In the genomic region with DNA sequence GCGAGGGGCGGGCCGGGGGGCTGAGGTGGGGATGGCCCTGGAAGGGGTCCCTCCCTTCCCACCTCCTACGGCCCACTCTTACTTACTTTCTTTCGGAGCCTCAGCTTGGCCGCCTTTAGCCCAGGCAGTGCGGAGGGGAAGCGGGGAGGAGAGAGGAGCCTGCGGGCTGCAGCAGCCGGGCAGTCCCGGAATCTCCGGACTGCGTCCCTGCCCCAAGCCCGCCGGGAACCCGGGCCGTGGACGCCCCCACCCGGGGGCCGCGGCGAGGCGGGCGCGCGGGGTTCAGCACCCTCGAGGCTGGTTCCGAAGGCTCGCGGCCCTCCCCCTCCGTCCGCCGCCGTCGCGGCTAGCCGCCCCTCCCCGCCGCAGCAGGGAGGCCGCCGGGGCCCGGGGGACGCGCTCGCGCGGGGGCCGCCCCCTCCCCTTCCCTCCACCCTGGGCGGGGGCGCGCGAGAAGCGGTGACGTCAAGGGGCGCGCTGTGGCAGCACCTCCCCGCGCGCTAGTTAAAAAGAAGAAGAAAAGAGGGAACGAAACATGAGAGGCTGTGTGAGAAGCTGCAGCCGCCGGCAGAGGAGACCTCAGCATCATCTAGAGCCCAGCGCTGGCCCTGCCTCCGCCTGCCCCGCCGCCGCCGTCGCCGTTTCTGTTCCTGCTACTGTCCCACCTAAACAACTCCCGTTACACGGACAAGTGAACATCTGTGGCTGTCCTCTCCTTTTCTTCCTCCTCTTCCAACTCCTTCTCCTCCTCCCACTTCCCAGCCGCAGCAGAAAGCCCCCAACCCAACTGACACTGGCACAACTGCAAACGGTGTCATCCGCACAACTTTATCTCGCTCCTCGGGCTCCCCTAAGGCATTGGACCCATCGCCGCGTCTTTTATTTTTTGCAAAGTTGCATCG, we compare ENCODE assay signal across 8 cellular contexts. TPM values are rescaled to one million over a fixed set of nuclear protein-coding genes. Genes with fewer than 3 reads are reported as not detected.
DNase-seq lines count a peak whose midpoint lies in the region; ATAC-seq, FAIRE-seq and TF ChIP-seq lines count a peak whose summit lies in the region.

A gene with protein sequence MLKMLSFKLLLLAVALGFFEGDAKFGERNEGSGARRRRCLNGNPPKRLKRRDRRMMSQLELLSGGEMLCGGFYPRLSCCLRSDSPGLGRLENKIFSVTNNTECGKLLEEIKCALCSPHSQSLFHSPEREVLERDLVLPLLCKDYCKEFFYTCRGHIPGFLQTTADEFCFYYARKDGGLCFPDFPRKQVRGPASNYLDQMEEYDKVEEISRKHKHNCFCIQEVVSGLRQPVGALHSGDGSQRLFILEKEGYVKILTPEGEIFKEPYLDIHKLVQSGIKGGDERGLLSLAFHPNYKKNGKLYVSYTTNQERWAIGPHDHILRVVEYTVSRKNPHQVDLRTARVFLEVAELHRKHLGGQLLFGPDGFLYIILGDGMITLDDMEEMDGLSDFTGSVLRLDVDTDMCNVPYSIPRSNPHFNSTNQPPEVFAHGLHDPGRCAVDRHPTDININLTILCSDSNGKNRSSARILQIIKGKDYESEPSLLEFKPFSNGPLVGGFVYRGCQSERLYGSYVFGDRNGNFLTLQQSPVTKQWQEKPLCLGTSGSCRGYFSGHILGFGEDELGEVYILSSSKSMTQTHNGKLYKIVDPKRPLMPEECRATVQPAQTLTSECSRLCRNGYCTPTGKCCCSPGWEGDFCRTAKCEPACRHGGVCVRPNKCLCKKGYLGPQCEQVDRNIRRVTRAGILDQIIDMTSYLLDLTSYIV (plus strand): TSS at position 536 of the 902 bp plus-strand sequence. CDS start 520 bp downstream, outside the sequence.

- H3K79me2 ChIP-seq in trophoblast cell (ENCODE audit: control insufficient read depth, insufficient read depth, low read length, poor library complexity), result no peaks in the 10 kb centered on the region

- WGBS in right cardiac atrium, result under 1% methylated on average over 81 of the region's 81 CpGs
- no CpG with 5 or more reads among the region's 81 CpGs for WGBS in trophoblast cell (ENCODE audit: extremely low coverage, insufficient coverage, insufficient read length)

- H3K4ac ChIP-seq in trophoblast cell (ENCODE audit: low read depth, low read length), result no peak within 1 kb of the TSS

- no peaks in the 10 kb centered on the region for H3K9me3 ChIP-seq in ascending aorta
- no peaks in the 10 kb centered on the region for H3K9me3 ChIP-seq in right cardiac atrium (ENCODE audit: control insufficient read depth, low read length)
- peaks cover 1% of the 10 kb centered on the region for H3K9me3 ChIP-seq in trophoblast cell (ENCODE audit: insufficient read depth, low read depth, low read length)

- H3K27me3 ChIP-seq in ascending aorta, result no peaks in the 10 kb centered on the region
- no peaks in the 10 kb centered on the region for H3K27me3 ChIP-seq in right cardiac atrium (ENCODE audit: control insufficient read depth, insufficient read depth)
- peaks cover 28% of the 10 kb centered on the region for H3K27me3 ChIP-seq in trophoblast cell (ENCODE audit: insufficient read depth, low read length)

- no peak within 1 kb of the TSS for H4K12ac ChIP-seq in trophoblast cell (ENCODE audit: low read depth, low read length)

- H3K18ac ChIP-seq in trophoblast cell (ENCODE audit: low read length), result no peak within 1 kb of the TSS

- no peak for FAIRE-seq in D721Med (lab: Jason Lieb, UNC)

- peak within 1 kb of the TSS; percentile 77 for H3K4me2 ChIP-seq in trophoblast cell (ENCODE audit: low read length)

- H2BK5ac ChIP-seq in trophoblast cell (ENCODE audit: low read depth, low read length, poor library complexity), result no peak within 1 kb of the TSS

- no peak within 1 kb of the TSS for H3K14ac ChIP-seq in trophoblast cell (ENCODE audit: low read length)

- no peak within 1 kb of the TSS for H3K23ac ChIP-seq in trophoblast cell (ENCODE audit: low read length)

- no peak within 1 kb of the TSS for H2BK120ac ChIP-seq in trophoblast cell (ENCODE audit: insufficient read depth, low read length, poor library complexity)

- H2AK5ac ChIP-seq in trophoblast cell (ENCODE audit: low read length), result no peak within 1 kb of the TSS

- peak; percentile 64 for DNase-seq in COR-L47 (lab: John Stamatoyannopoulos, UW)
- peak; percentile 34 for DNase-seq in NCI-H748 treated with DMSO at 0.1 percent for 48 hours (lab: John Stamatoyannopoulos, UW)
- DNase-seq in ascending aorta (ENCODE audit: low spot score in 2 of 2), result peak in 1 of 2 donors; percentile 63
- peak; percentile 38 to 84 (median 67) for DNase-seq in right cardiac atrium
- DNase-seq in trophoblast cell, result peak; percentile 3 to 27
- no peak for DNase-seq in D721Med (ENCODE audit: insufficient read length, low spot score)
- no peak for DNase-seq in NK-92 (lab: John Stamatoyannopoulos, UW; ENCODE audit: unreplicated experiment)

- H3K36me3 ChIP-seq in ascending aorta, result no peaks in the 10 kb centered on the region
- no peaks in the 10 kb centered on the region for H3K36me3 ChIP-seq in trophoblast cell (ENCODE audit: control insufficient read depth in 1 of 2, insufficient read depth in 2 of 2, low read length in 2 of 2)

- ATAC-seq in GM19468 (IDR thresholded peaks at IDR 0.05; ENCODE audit: extremely low read depth, unreplicated experiment) (peak; percentile 31), right cardiac atrium (peak; percentile 81 to 84)

- H4K8ac ChIP-seq in trophoblast cell (ENCODE audit: low read depth, low read length), result no peak within 1 kb of the TSS

- no peak within 1 kb of the TSS for H4K91ac ChIP-seq in trophoblast cell (ENCODE audit: low read depth, low read length)

- no peak within 1 kb of the TSS for H2BK12ac ChIP-seq in trophoblast cell (ENCODE audit: low read length)

- no peaks in the 10 kb centered on the region for H3K79me1 ChIP-seq in trophoblast cell (ENCODE audit: low read length)

- no peak within 1 kb of the TSS for H3K9ac ChIP-seq in trophoblast cell (ENCODE audit: low read length)

- no peak within 1 kb of the TSS for H3K27ac ChIP-seq in ascending aorta
- H3K27ac ChIP-seq in right cardiac atrium (ENCODE audit: low read length), result no peak within 1 kb of the TSS
- H3K27ac ChIP-seq in trophoblast cell (ENCODE audit: low read depth, low read length), result no peak within 1 kb of the TSS

- intact Hi-C loops in ascending aorta (cut with DNase I) (no loop called here), right cardiac atrium (cut with DNase I) (no loop called here)

- H3K4me3 ChIP-seq in ascending aorta (peak within 1 kb of the TSS; percentile 62 to 77), right cardiac atrium (ENCODE audit: low read length) (peak within 1 kb of the TSS; percentile 74), trophoblast cell (ENCODE audit: low read depth, low read length) (peak within 1 kb of the TSS; percentile 67)

- TF ChIP-seq CTCF in ascending aorta (IDR thresholded peaks at IDR 0.05) (no peak), D721Med (IDR thresholded peaks at IDR 0.05; ENCODE audit: insufficient read depth, missing control alignments) (no peak)

- H2AFZ ChIP-seq in trophoblast cell (ENCODE audit: insufficient read depth, low read length, poor library complexity), result no peak within 1 kb of the TSS

- H3K4me1 ChIP-seq in ascending aorta (peaks cover 0 to 10% of the 10 kb centered on the region in 2 donors), right cardiac atrium (ENCODE audit: control insufficient read depth, insufficient read depth, low read length) (peaks cover 2% of the 10 kb centered on the region), trophoblast cell (ENCODE audit: control insufficient read depth in 1 of 2, insufficient read depth in 2 of 2, low read length in 2 of 2) (peaks cover 2 to 4% of the 10 kb centered on the region in 2 experiments)

RNA-seq across cellular contexts. Expression of the gene that starts here (rescaled TPM):
- total RNA-seq in ascending aorta, result 2.2 TPM
- 1 to 10 TPM in 1 of 4 donors, under 1 TPM in 2, not detected in 1; 0.03 to 1.2 (median 0.39) TPM for total RNA-seq in right cardiac atrium
- 0.16 TPM for polyA plus RNA-seq in right cardiac atrium
- 0.08 and 0.12 TPM in 2 replicates for polyA plus RNA-seq in trophoblast cell (2013)

Comparison
In these comparisons a context has a peak if more than half of its experiments do, and no peak if none do; other contexts are left out.
1. DNase-seq: peak in COR-L47 (single experiment), NCI-H748 treated with DMSO at 0.1 percent for 48 hours (single experiment), right cardiac atrium (3 of 3) and trophoblast cell (2 of 2); none in D721Med (single experiment) and NK-92 (single experiment).
2. Peak in every context shown above with its lines, with median percentiles within 50 percentile points of each other: H3K4me3 ChIP-seq.